19 cellular contexts compared by ENCODE assay signal in genomic region chr16:24992696-24993095, GRCh38. TPM values are rescaled to one million over a fixed set of nuclear protein-coding genes. Genes with fewer than 3 reads are reported as not detected.
DNase-seq lines count a peak whose midpoint lies in the region; ATAC-seq, FAIRE-seq and TF ChIP-seq lines count a peak whose summit lies in the region.
"Had no signal": no experiment of that assay in that cellular context is flagged by ENCODE, and none has a peak within 500 bp of the region (broad histone marks: within the 10 kb centered on the region; RNA-seq: fewer than 3 reads in every experiment).

No MANE protein-coding gene starts in this region.

- ATAC-seq in right cardiac atrium (no peak), pancreas (no peak)
- ATAC-seq: GM12878 had no signal

- H3K4me1 ChIP-seq in left ventricle myocardium inferior = peaks cover 100% of the 10 kb centered on the region
- peaks cover 33% of the 10 kb centered on the region for H3K4me1 ChIP-seq in right cardiac atrium (ENCODE audit: control insufficient read depth, insufficient read depth, low read length)
- peaks cover 85% of the 10 kb centered on the region for H3K4me1 ChIP-seq in osteoblast (ENCODE audit: insufficient read depth, low read length)
- peaks cover 26 to 40% (median 39%) of the 10 kb centered on the region in 3 donors for H3K4me1 ChIP-seq in pancreas

- H2AFZ ChIP-seq in osteoblast (ENCODE audit: low read length) = no peak overlapping the region

- H3K4me2 ChIP-seq in osteoblast (ENCODE audit: insufficient read depth, low read length) = no peak overlapping the region

- H3K9me3 ChIP-seq in left ventricle myocardium inferior (replicated peaks) (no peaks in the 10 kb centered on the region), right cardiac atrium (ENCODE audit: control insufficient read depth, low read length) (no peaks in the 10 kb centered on the region), osteoblast (ENCODE audit: low read depth, low read length) (no peaks in the 10 kb centered on the region), pancreas (no peaks in the 10 kb centered on the region)

- over 99% methylated on average over 7 of the region's 7 CpGs for WGBS in right cardiac atrium
- WGBS in pancreas, 2 donors = 97 to 99% methylated on average over 7 of the region's 7 CpGs

- DNase-seq in left ventricle myocardium inferior (no peak), right cardiac atrium (no peak), brain microvascular endothelial cell (no peak), osteoblast (ENCODE audit: insufficient read length, low spot score, missing footprints) (no peak), caudate nucleus (lab: John Stamatoyannopoulos, UW) (no peak), pancreas (no peak), superior temporal gyrus (ENCODE audit: extremely low spot score) (no peak)
- DNase-seq: C1 segment of cervical spinal cord, DND-41, GOT3, KBM-7, MV-4-11, NCI-H1417, NCI-H187 treated with DMSO at 0.1 percent for 48 hours, NCI-H69 had no signal

- peak overlapping the region; percentile 88 for H3K27ac ChIP-seq in left ventricle myocardium inferior (replicated peaks)
- no peak overlapping the region for H3K27ac ChIP-seq in right cardiac atrium (ENCODE audit: low read length)
- H3K27ac ChIP-seq in brain microvascular endothelial cell = peak overlapping the region; percentile 95
- H3K27ac ChIP-seq in osteoblast (ENCODE audit: low read depth, low read length) = peak overlapping the region; percentile 20
- H3K27ac ChIP-seq in caudate nucleus (ENCODE audit: low read depth, low read length) = no peak overlapping the region
- H3K27ac ChIP-seq in pancreas = no peak overlapping the region
- H3K27ac ChIP-seq: RWPE1 had no signal

- H3K79me2 ChIP-seq in osteoblast (ENCODE audit: insufficient read depth, low read length) = peaks cover 76% of the 10 kb centered on the region

- intact Hi-C loops in left ventricle myocardium inferior (cut with micrococcal nuclease) = no loop called here
- intact Hi-C loops in right cardiac atrium (cut with DNase I) = no loop called here
- intact Hi-C loops in pancreas (cut with DNase I) = no loop called here

- H3K27me3 ChIP-seq in left ventricle myocardium inferior (ENCODE audit: low read depth) (no peaks in the 10 kb centered on the region), right cardiac atrium (ENCODE audit: control insufficient read depth, insufficient read depth) (no peaks in the 10 kb centered on the region), brain microvascular endothelial cell (replicated peaks) (no peaks in the 10 kb centered on the region), osteoblast (ENCODE audit: insufficient read depth, low read length) (no peaks in the 10 kb centered on the region), pancreas (no peaks in the 10 kb centered on the region)

- H3K36me3 ChIP-seq in left ventricle myocardium inferior = no peaks in the 10 kb centered on the region
- H3K36me3 ChIP-seq in brain microvascular endothelial cell (replicated peaks) = no peaks in the 10 kb centered on the region
- no peaks in the 10 kb centered on the region for H3K36me3 ChIP-seq in osteoblast (ENCODE audit: insufficient read depth, low read length)
- H3K36me3 ChIP-seq in pancreas = no peaks in the 10 kb centered on the region

- in situ Hi-C loops in brain microvascular endothelial cell (cut with HindIII; ENCODE audit: low pct_ligation_motif_present, low sequenced_read_pairs) = no loop called here

- no peak for TF ChIP-seq CTCF in left ventricle myocardium inferior (IDR thresholded peaks at IDR 0.05; ENCODE audit: borderline replicate concordance)
- no peak for TF ChIP-seq CTCF in brain microvascular endothelial cell (IDR thresholded peaks at IDR 0.05; ENCODE audit: low read depth, low read length, missing control alignments)
- TF ChIP-seq CTCF in osteoblast (IDR thresholded peaks at IDR 0.05; ENCODE audit: extremely low read depth, low read depth, low read length) = no peak
- TF ChIP-seq CTCF in pancreas (IDR thresholded peaks at IDR 0.05) = no peak

- H4K20me1 ChIP-seq in osteoblast (ENCODE audit: insufficient read depth, low read length) = peaks cover 15% of the 10 kb centered on the region

- FAIRE-seq in pancreas (lab: Jason Lieb, UNC) = no peak
- FAIRE-seq: A204.1, G401.6, GM12878 had no signal

- H3K4me3 ChIP-seq in left ventricle myocardium inferior (no peak overlapping the region), right cardiac atrium (ENCODE audit: low read length) (no peak overlapping the region), brain microvascular endothelial cell (ENCODE audit: low read depth, low read length) (no peak overlapping the region), osteoblast (ENCODE audit: insufficient read depth, low read length) (no peak overlapping the region), pancreas (no peak overlapping the region)
- H3K4me3 ChIP-seq: GM12878 had no signal

RNA-seq across cellular contexts. Expression of gene ARHGAP17, which starts 22.5 kb away (rescaled TPM):
- total RNA-seq in left ventricle myocardium inferior (53.7 TPM), right cardiac atrium (10 to 100 TPM; 45.4 to 58.2 (median 52.6) TPM), osteoblast (34.7 and 40.1 TPM in 2 replicates), pancreas (10 to 100 TPM; 15.2 to 44.5 (median 24.1) TPM)
- polyA plus RNA-seq in right cardiac atrium (33.5 TPM), pancreas (10 to 100 TPM; 27.3 to 39.9 TPM)

Comparison
In these comparisons a context has a peak if more than half of its experiments do, and no peak if none do; other contexts are left out.
1. H3K27ac ChIP-seq: peak in left ventricle myocardium inferior (single experiment), brain microvascular endothelial cell (single experiment) and osteoblast (single experiment); none in right cardiac atrium (single experiment), caudate nucleus (single experiment) and pancreas (0 of 4).